Comparison of ENCODE assay signal across 27 cellular contexts in genomic region chr15:77733579-77734300, GRCh38.
"Had no signal": no experiment of that assay in that cellular context is flagged by ENCODE, and none has a peak within 500 bp of the region (broad histone marks: within the 10 kb centered on the region; RNA-seq: fewer than 3 reads in every experiment).

No MANE protein-coding gene starts in this region.

- H3K36me3 ChIP-seq: left lung, lower lobe of right lung, ovary, right atrium auricular region, right lobe of liver, tibial nerve, uterus had no signal

- H3K27ac ChIP-seq: left lung, lower lobe of right lung, ovary, right atrium auricular region, right lobe of liver, tibial nerve, uterus had no signal

- H3K4me3 Mint-ChIP-seq: immature natural killer cell; naive thymus-derived CD8-positive, alpha-beta T cell; nephron; neural crest cell; stimulated activated memory B cell treated with anti-CD40 and anti-IgM and Interleukin-4, amounts not matched to agents 10 μg/mL and 1 μg/mL and 100 μg/mL, for 72 hours; stimulated activated naive CD8-positive, alpha-beta T cell treated with anti-CD3 and anti-CD28 coated beads, Interleukin-15, amount 100 ng/mL, for 72 hours; type B pancreatic cell had no signal

- H3K9me3 ChIP-seq: left lung, lower lobe of right lung, ovary, right atrium auricular region, right lobe of liver, tibial nerve, uterus had no signal

- H3K36me3 Mint-ChIP-seq: immature natural killer cell; naive thymus-derived CD8-positive, alpha-beta T cell; stimulated activated memory B cell treated with anti-CD40 and anti-IgM and Interleukin-4, amounts not matched to agents 10 μg/mL and 1 μg/mL and 100 μg/mL, for 72 hours; type B pancreatic cell had no signal

- H3K4me1 Mint-ChIP-seq: immature natural killer cell; naive thymus-derived CD8-positive, alpha-beta T cell; neural crest cell; stimulated activated memory B cell treated with anti-CD40 and anti-IgM and Interleukin-4, amounts not matched to agents 10 μg/mL and 1 μg/mL and 100 μg/mL, for 72 hours; stimulated activated naive CD8-positive, alpha-beta T cell treated with anti-CD3 and anti-CD28 coated beads, Interleukin-15, amount 100 ng/mL, for 72 hours had no signal

- H3K4me3 ChIP-seq: left lung, lower lobe of right lung, ovary, right atrium auricular region, right lobe of liver, smooth muscle cell, tibial nerve, uterus had no signal

- H3K9me3 Mint-ChIP-seq: immature natural killer cell; naive thymus-derived CD8-positive, alpha-beta T cell; nephron; neural crest cell; stimulated activated memory B cell treated with anti-CD40 and anti-IgM and Interleukin-4, amounts not matched to agents 10 μg/mL and 1 μg/mL and 100 μg/mL, for 72 hours; stimulated activated naive CD8-positive, alpha-beta T cell treated with anti-CD3 and anti-CD28 coated beads, Interleukin-15, amount 100 ng/mL, for 72 hours; type B pancreatic cell had no signal

- FAIRE-seq: islet of Langerhans, kidney had no signal

- DNase-seq: immature natural killer cell; kidney; left colon; left lung; lower lobe of right lung; mammary epithelial cell; mesenchymal stem cell; naive thymus-derived CD8-positive, alpha-beta T cell; ovary; right lobe of liver; stimulated activated CD4-positive, alpha-beta T cell treated with anti-CD3 and anti-CD28 coated beads, Interleukin-1b, Interleukin-23, amount 100 ng/mL, for 48 hours; stimulated activated CD4-positive, alpha-beta T cell treated with anti-CD3 and anti-CD28 coated beads, Interleukin-2, amount 100 ng/mL, for 48 hours; stimulated activated CD4-positive, alpha-beta T cell treated with anti-CD3 and anti-CD28 coated beads, Interleukin-4, amount 100 ng/mL, for 4 hours; stimulated activated CD8-positive, alpha-beta memory T cell treated with anti-CD3 and anti-CD28 coated beads, Interleukin-4, amount 100 ng/mL, for 48 hours; stimulated activated naive CD4-positive, alpha-beta T cell treated with Interleukin-2 at 50 U/mL for 16 hours; stimulated activated naive CD8-positive, alpha-beta T cell treated with anti-CD3 and anti-CD28 coated beads, Interleukin-15, amount 100 ng/mL, for 72 hours; substantia nigra; uterus had no signal

- ATAC-seq: left colon; left lung; lower lobe of right lung; naive thymus-derived CD8-positive, alpha-beta T cell; right lobe of liver; stimulated activated memory B cell treated with anti-CD40 and anti-IgM and Interleukin-4, amounts not matched to agents 10 μg/mL and 1 μg/mL and 100 μg/mL, for 72 hours; stimulated activated naive CD8-positive, alpha-beta T cell treated with anti-CD3 and anti-CD28 coated beads, Interleukin-15, amount 100 ng/mL, for 72 hours had no signal

- H3K4me2 ChIP-seq: smooth muscle cell had no signal

- H3K27me3 ChIP-seq: ovary, right atrium auricular region, right lobe of liver, uterus had no signal

- H3K27ac Mint-ChIP-seq: immature natural killer cell; naive thymus-derived CD8-positive, alpha-beta T cell; nephron; progenitor cell of endocrine pancreas; stimulated activated memory B cell treated with anti-CD40 and anti-IgM and Interleukin-4, amounts not matched to agents 10 μg/mL and 1 μg/mL and 100 μg/mL, for 72 hours; stimulated activated naive CD8-positive, alpha-beta T cell treated with anti-CD3 and anti-CD28 coated beads, Interleukin-15, amount 100 ng/mL, for 72 hours; type B pancreatic cell had no signal

- H3K4me1 ChIP-seq: left lung, lower lobe of right lung, right atrium auricular region, right lobe of liver, tibial nerve, uterus had no signal
